13 cellular contexts compared by ENCODE assay signal in genomic region chr2:192161670-192162290, GRCh38. TPM values are rescaled to one million over a fixed set of nuclear protein-coding genes. Genes with fewer than 3 reads are reported as not detected.
DNase-seq lines count a peak whose midpoint lies in the region; ATAC-seq and TF ChIP-seq lines count a peak whose summit lies in the region.
"Had no signal": no experiment of that assay in that cellular context is flagged by ENCODE, and none has a peak within 500 bp of the region (broad histone marks: within the 10 kb centered on the region; RNA-seq: fewer than 3 reads in every experiment).

No MANE protein-coding gene starts in this region.

- H3K79me2 ChIP-seq in SU-DHL-6 (ENCODE audit: insufficient read depth, low read length), result no peaks in the 10 kb centered on the region

- H3K9me3 ChIP-seq in left ventricle myocardium inferior (replicated peaks) (no peaks in the 10 kb centered on the region), right cardiac atrium (ENCODE audit: control insufficient read depth, low read length) (no peaks in the 10 kb centered on the region), SU-DHL-6 (ENCODE audit: insufficient read depth, low read length) (no peaks in the 10 kb centered on the region), upper lobe of right lung (no peaks in the 10 kb centered on the region)
- H3K9me3 ChIP-seq: uterus had no signal

- H3K9ac ChIP-seq in SU-DHL-6 (ENCODE audit: low read length), result no peak overlapping the region

- no peaks in the 10 kb centered on the region for H3F3A ChIP-seq in SU-DHL-6 (ENCODE audit: insufficient read depth)

- H3K9me2 ChIP-seq in SU-DHL-6 (replicated peaks; ENCODE audit: insufficient read depth, low read length), result no peaks in the 10 kb centered on the region

- H4K20me1 ChIP-seq in SU-DHL-6 (ENCODE audit: low read depth, low read length), result no peaks in the 10 kb centered on the region

- H3K27me3 ChIP-seq in left ventricle myocardium inferior (ENCODE audit: low read depth) (peaks cover 5% of the 10 kb centered on the region), right cardiac atrium (ENCODE audit: control insufficient read depth, insufficient read depth) (no peaks in the 10 kb centered on the region), SU-DHL-6 (ENCODE audit: low read length) (no peaks in the 10 kb centered on the region), upper lobe of right lung (no peaks in the 10 kb centered on the region)
- H3K27me3 ChIP-seq: uterus had no signal

- ATAC-seq in right cardiac atrium (no peak), upper lobe of right lung (no peak)

- H3K36me3 ChIP-seq in left ventricle myocardium inferior (no peaks in the 10 kb centered on the region), SU-DHL-6 (ENCODE audit: low read length) (no peaks in the 10 kb centered on the region), upper lobe of right lung (no peaks in the 10 kb centered on the region)
- H3K36me3 ChIP-seq: uterus had no signal

- H3K4me1 ChIP-seq in left ventricle myocardium inferior (peaks cover 9% of the 10 kb centered on the region), right cardiac atrium (ENCODE audit: control insufficient read depth, insufficient read depth, low read length) (no peaks in the 10 kb centered on the region), upper lobe of right lung (peaks cover 8% of the 10 kb centered on the region)
- H3K4me1 ChIP-seq: uterus had no signal

- 53% methylated on average over 2 of the region's 2 CpGs for WGBS in right cardiac atrium

- H2AFZ ChIP-seq in SU-DHL-6 (ENCODE audit: low read depth, low read length, severe bottlenecking), result peak overlapping the region; percentile 5

- H3K4me3 ChIP-seq in left ventricle myocardium inferior (peak overlapping the region; percentile 49), right cardiac atrium (ENCODE audit: low read length) (no peak overlapping the region), SU-DHL-6 (ENCODE audit: insufficient read depth, low read length, poor library complexity, severe bottlenecking) (no peak overlapping the region), upper lobe of right lung (peak overlapping the region; percentile 11)
- H3K4me3 ChIP-seq: uterus had no signal

- intact Hi-C loops in left ventricle myocardium inferior (cut with micrococcal nuclease) (loop anchor here (2.0 kb wide), 1 partner anchor 351 kb away; no protein-coding TSS in a partner anchor), right cardiac atrium (cut with DNase I) (loop anchor here (1.0 to 10.0 kb wide), 4 partner anchors 349 to 597 kb away; no protein-coding TSS in a partner anchor), upper lobe of right lung (cut with DNase I) (loop anchor here (5.0 kb wide), 1 partner anchor 349 kb away; no protein-coding TSS in a partner anchor)

- no peak overlapping the region for H3K4me2 ChIP-seq in SU-DHL-6 (ENCODE audit: low read depth, low read length, poor library complexity, severe bottlenecking)

- H3K27ac ChIP-seq in left ventricle myocardium inferior (replicated peaks) (no peak overlapping the region), right cardiac atrium (ENCODE audit: low read length) (no peak overlapping the region), SU-DHL-6 (ENCODE audit: low read depth, low read length) (no peak overlapping the region), upper lobe of right lung (no peak overlapping the region)
- H3K27ac ChIP-seq: uterus had no signal

- TF ChIP-seq CTCF in left ventricle myocardium inferior (IDR thresholded peaks at IDR 0.05; ENCODE audit: borderline replicate concordance) (no peak), SU-DHL-6 (IDR thresholded peaks at IDR 0.05; ENCODE audit: insufficient read depth, low read length, poor library complexity, severe bottlenecking) (no peak), upper lobe of right lung (IDR thresholded peaks at IDR 0.05) (no peak)

- DNase-seq in left ventricle myocardium inferior (no peak), right cardiac atrium (no peak), glomerular endothelial cell (ENCODE audit: extremely low read depth, low read depth, low spot score) (peak; percentile 10), upper lobe of right lung (no peak), SKM-1 treated with dmso at 0.1 percent for 144 hours (lab: John Stamatoyannopoulos, UW; ENCODE audit: unreplicated experiment) (no peak), HUDEP-2 (lab: John Stamatoyannopoulos, UW; ENCODE audit: unreplicated experiment in 76 of 76) (no peak)
- DNase-seq in activated CD8-positive, alpha-beta memory T cell treated with anti-CD3 and anti-CD28 coated beads for 24 hours, result no peak
- DNase-seq: SIG-M5, T1000 had no signal

RNA-seq across cellular contexts. Expression of gene TMEFF2, which starts 33.0 kb away (rescaled TPM):
- total RNA-seq in left ventricle myocardium inferior (0.16 TPM), right cardiac atrium (1 to 10 TPM in 3 of 4 donors, under 1 TPM in 1; 0.14 to 3.3 (median 1.6) TPM), glomerular endothelial cell (not detected in 2 replicates), upper lobe of right lung (not detected)
- polyA plus RNA-seq in right cardiac atrium, result 0.79 TPM
- total RNA-seq: CD8-positive, alpha-beta T cell; fibroblast of villous mesenchyme had no signal

Comparison
In these comparisons a context has a peak if more than half of its experiments do, and no peak if none do; other contexts are left out.
1. H3K4me3 ChIP-seq: peak in left ventricle myocardium inferior (single experiment) and upper lobe of right lung (single experiment); none in right cardiac atrium (single experiment) and SU-DHL-6 (single experiment).